ENCODE assay signal across 14 cellular contexts in the genomic region with DNA sequence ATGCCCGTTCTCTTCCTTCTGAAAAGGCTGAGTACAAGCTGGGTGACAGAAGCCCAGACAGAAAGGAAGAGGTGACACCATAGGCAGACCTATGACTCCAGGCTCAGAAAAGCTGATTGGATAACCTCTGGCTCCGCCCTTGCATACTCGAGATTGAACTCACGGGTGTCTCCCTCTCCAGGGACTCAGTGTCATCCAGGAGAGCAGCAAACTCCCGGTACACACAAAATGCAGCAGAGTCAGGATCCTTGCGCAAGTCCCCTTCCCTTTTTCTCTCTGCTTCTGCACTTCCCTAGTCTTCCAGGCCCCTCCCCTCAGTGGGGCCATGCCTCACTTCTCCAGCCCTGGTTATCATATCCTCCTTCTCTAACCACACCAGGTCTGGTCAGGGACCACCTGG. TPM values are rescaled to one million over a fixed set of nuclear protein-coding genes. Genes with fewer than 3 reads are reported as not detected.
DNase-seq lines count a peak whose midpoint lies in the region; ATAC-seq lines count a peak whose summit lies in the region.
"Had no signal": no experiment of that assay in that cellular context is flagged by ENCODE, and none has a peak within 500 bp of the region (broad histone marks: within the 10 kb centered on the region; RNA-seq: fewer than 3 reads in every experiment).

No MANE protein-coding gene starts in this region.

- H2BK5ac ChIP-seq in trophoblast cell (ENCODE audit: low read depth, low read length, poor library complexity) = no peak overlapping the region

- H3K4me3 ChIP-seq in trophoblast cell (ENCODE audit: low read depth, low read length) = no peak overlapping the region
- H3K4me3 ChIP-seq: Peyer's patch, tibial nerve had no signal

- H3K27ac Mint-ChIP-seq in T-helper 1 cell treated with Interleukin-12 subunit alpha and Interleukin-12 subunit beta and Interleukin-4 antibody, amounts not matched to agents 30 μg/mL and 1 μg/mL, for 36 hours = no peak overlapping the region
- H3K27ac Mint-ChIP-seq in activated T-helper 2 cell treated with anti-CD3 and anti-CD28 coated beads, Interferon-gamma antibody, Interleukin-2, Interleukin-4, amounts not matched to agents 10 μg/mL and 5 μg/mL and 100 μg/mL, durations not matched to agents 14 hours and 24 hours and 36 hours = no peak overlapping the region

- H3K18ac ChIP-seq in trophoblast cell (ENCODE audit: low read length) = no peak overlapping the region

- no peaks in the 10 kb centered on the region for H3K36me3 Mint-ChIP-seq in T-helper 1 cell treated with Interleukin-12 subunit alpha and Interleukin-12 subunit beta and Interleukin-4 antibody, amounts not matched to agents 30 μg/mL and 1 μg/mL, for 36 hours (ENCODE audit: low read depth)
- H3K36me3 Mint-ChIP-seq in activated T-helper 2 cell treated with anti-CD3 and anti-CD28 coated beads, Interferon-gamma antibody, Interleukin-2, Interleukin-4, amounts not matched to agents 10 μg/mL and 5 μg/mL and 100 μg/mL, durations not matched to agents 14 hours and 24 hours and 36 hours (ENCODE audit: low read depth) = no peaks in the 10 kb centered on the region

- peaks cover 6 to 10% of the 10 kb centered on the region in 2 experiments for H3K4me1 ChIP-seq in trophoblast cell (ENCODE audit: control insufficient read depth in 1 of 2, insufficient read depth in 2 of 2, low read length in 2 of 2)

- H3K36me3 ChIP-seq in trophoblast cell (ENCODE audit: control insufficient read depth in 1 of 2, insufficient read depth in 2 of 2, low read length in 2 of 2) = no peaks in the 10 kb centered on the region
- H3K36me3 ChIP-seq: Peyer's patch, tibial nerve had no signal

- H3K9me3 Mint-ChIP-seq in T-helper 1 cell treated with Interleukin-12 subunit alpha and Interleukin-12 subunit beta and Interleukin-4 antibody, amounts not matched to agents 30 μg/mL and 1 μg/mL, for 36 hours = no peaks in the 10 kb centered on the region
- H3K9me3 Mint-ChIP-seq in activated T-helper 2 cell treated with anti-CD3 and anti-CD28 coated beads, Interferon-gamma antibody, Interleukin-2, Interleukin-4, amounts not matched to agents 10 μg/mL and 5 μg/mL and 100 μg/mL, durations not matched to agents 14 hours and 24 hours and 36 hours = no peaks in the 10 kb centered on the region

- H3K9ac ChIP-seq in trophoblast cell (ENCODE audit: low read length) = no peak overlapping the region

- peaks cover under 1% of the 10 kb centered on the region for H3K9me3 ChIP-seq in trophoblast cell (ENCODE audit: insufficient read depth, low read depth, low read length)
- H3K9me3 ChIP-seq: Peyer's patch, tibial nerve had no signal

- H3K79me1 ChIP-seq in trophoblast cell (ENCODE audit: low read length) = no peaks in the 10 kb centered on the region

- H3K23ac ChIP-seq in trophoblast cell (ENCODE audit: low read length) = no peak overlapping the region

- no peak overlapping the region for H4K8ac ChIP-seq in trophoblast cell (ENCODE audit: low read depth, low read length)

- no CpG with 5 or more reads among the region's 6 CpGs for WGBS in trophoblast cell (ENCODE audit: extremely low coverage, insufficient coverage, insufficient read length)

- ATAC-seq in HG03521 (IDR thresholded peaks at IDR 0.05; ENCODE audit: unreplicated experiment) (no peak), GM19467 (IDR thresholded peaks at IDR 0.05; ENCODE audit: unreplicated experiment) (no peak)

- H4K12ac ChIP-seq in trophoblast cell (ENCODE audit: low read depth, low read length) = no peak overlapping the region

- DNase-seq in T-helper 1 cell (no peak), NAMALWA (ENCODE audit: low spot score) (peak; percentile 26), trophoblast cell (peak; percentile 42 to 46)
- DNase-seq in activated T-helper 2 cell treated with anti-CD3 and anti-CD28 coated beads, Interferon-gamma antibody, Interleukin-2, Interleukin-4, amounts not matched to agents 10 μg/mL and 5 μg/mL and 100 μg/mL, durations not matched to agents 14 hours and 24 hours and 36 hours (ENCODE audit: low spot score) = no peak
- DNase-seq in activated T-cell treated with anti-CD3 and anti-CD28 coated beads, Interleukin-2, amount 50 U/mL, for 48 hours = no peak
- DNase-seq: activated CD4-positive, alpha-beta T cell treated with anti-CD3 and anti-CD28 coated beads, Interleukin-2, amount 50 U/mL, for 48 hours; erythroblast; occipital lobe had no signal

- no peak overlapping the region for H2BK120ac ChIP-seq in trophoblast cell (ENCODE audit: insufficient read depth, low read length, poor library complexity)

- intact Hi-C loops in activated T-helper 2 cell treated with anti-CD3 and anti-CD28 coated beads, Interferon-gamma antibody, Interleukin-2, Interleukin-4, amounts not matched to agents 10 μg/mL and 5 μg/mL and 100 μg/mL, durations not matched to agents 14 hours and 24 hours and 36 hours (cut with micrococcal nuclease) = loop anchor here (10.0 kb wide), 1 partner anchor 338 kb away; no protein-coding TSS in a partner anchor

- H3K4me2 ChIP-seq in trophoblast cell (ENCODE audit: low read length) = no peak overlapping the region

- H3K27me3 Mint-ChIP-seq in T-helper 1 cell treated with Interleukin-12 subunit alpha and Interleukin-12 subunit beta and Interleukin-4 antibody, amounts not matched to agents 30 μg/mL and 1 μg/mL, for 36 hours (ENCODE audit: low read depth) = peaks cover 74% of the 10 kb centered on the region
- H3K27me3 Mint-ChIP-seq in activated T-helper 2 cell treated with anti-CD3 and anti-CD28 coated beads, Interferon-gamma antibody, Interleukin-2, Interleukin-4, amounts not matched to agents 10 μg/mL and 5 μg/mL and 100 μg/mL, durations not matched to agents 14 hours and 24 hours and 36 hours (ENCODE audit: low read depth) = peaks cover 61% of the 10 kb centered on the region

- no peak overlapping the region for H4K91ac ChIP-seq in trophoblast cell (ENCODE audit: low read depth, low read length)

- no peak overlapping the region for H2AK5ac ChIP-seq in trophoblast cell (ENCODE audit: low read length)

- H3K4me3 Mint-ChIP-seq in T-helper 1 cell treated with Interleukin-12 subunit alpha and Interleukin-12 subunit beta and Interleukin-4 antibody, amounts not matched to agents 30 μg/mL and 1 μg/mL, for 36 hours = peak overlapping the region; percentile 30
- peak overlapping the region; percentile 60 for H3K4me3 Mint-ChIP-seq in activated T-helper 2 cell treated with anti-CD3 and anti-CD28 coated beads, Interferon-gamma antibody, Interleukin-2, Interleukin-4, amounts not matched to agents 10 μg/mL and 5 μg/mL and 100 μg/mL, durations not matched to agents 14 hours and 24 hours and 36 hours (ENCODE audit: low read depth)

- peaks cover 12% of the 10 kb centered on the region for H3K4me1 Mint-ChIP-seq in T-helper 1 cell treated with Interleukin-12 subunit alpha and Interleukin-12 subunit beta and Interleukin-4 antibody, amounts not matched to agents 30 μg/mL and 1 μg/mL, for 36 hours (ENCODE audit: low read depth)
- peaks cover 6% of the 10 kb centered on the region for H3K4me1 Mint-ChIP-seq in activated T-helper 2 cell treated with anti-CD3 and anti-CD28 coated beads, Interferon-gamma antibody, Interleukin-2, Interleukin-4, amounts not matched to agents 10 μg/mL and 5 μg/mL and 100 μg/mL, durations not matched to agents 14 hours and 24 hours and 36 hours (ENCODE audit: low read depth)

- no peak overlapping the region for H3K4ac ChIP-seq in trophoblast cell (ENCODE audit: low read depth, low read length)

- H3K79me2 ChIP-seq in trophoblast cell (ENCODE audit: control insufficient read depth, insufficient read depth, low read length, poor library complexity) = no peaks in the 10 kb centered on the region

- H3K27ac ChIP-seq in trophoblast cell (ENCODE audit: low read depth, low read length) = no peak overlapping the region
- H3K27ac ChIP-seq: Peyer's patch, tibial nerve had no signal

- H2BK12ac ChIP-seq in trophoblast cell (ENCODE audit: low read length) = no peak overlapping the region

- no peak overlapping the region for H3K14ac ChIP-seq in trophoblast cell (ENCODE audit: low read length)

- H2AFZ ChIP-seq in trophoblast cell (ENCODE audit: insufficient read depth, low read length, poor library complexity) = no peak overlapping the region

- H3K27me3 ChIP-seq in trophoblast cell (ENCODE audit: insufficient read depth, low read length) = peaks cover 7% of the 10 kb centered on the region
- H3K27me3 ChIP-seq: Peyer's patch had no signal

RNA-seq across cellular contexts. Expression of a gene that starts 9.8 kb away (rescaled TPM):
- total RNA-seq in activated T-helper 2 cell treated with anti-CD3 and anti-CD28 coated beads, Interferon-gamma antibody, Interleukin-2, Interleukin-4, amounts not matched to agents 10 μg/mL and 5 μg/mL and 100 μg/mL, durations not matched to agents 14 hours and 24 hours and 36 hours = 0.30 and 0.32 TPM in 2 replicates
- 0.04 and 0.06 TPM in 2 replicates for polyA plus RNA-seq in trophoblast cell (2013)

RNA-seq across cellular contexts. Expression of a gene that starts 33.6 kb away (rescaled TPM):
- 0.02 TPM in 1 of 2 replicates, not detected in the other for total RNA-seq in activated T-helper 2 cell treated with anti-CD3 and anti-CD28 coated beads, Interferon-gamma antibody, Interleukin-2, Interleukin-4, amounts not matched to agents 10 μg/mL and 5 μg/mL and 100 μg/mL, durations not matched to agents 14 hours and 24 hours and 36 hours
- not detected in 2 replicates for polyA plus RNA-seq in trophoblast cell (2013)

RNA-seq across cellular contexts. Expression of a gene that starts 56.0 kb away (rescaled TPM):
- 1.7 and 1.9 TPM in 2 replicates for total RNA-seq in activated T-helper 2 cell treated with anti-CD3 and anti-CD28 coated beads, Interferon-gamma antibody, Interleukin-2, Interleukin-4, amounts not matched to agents 10 μg/mL and 5 μg/mL and 100 μg/mL, durations not matched to agents 14 hours and 24 hours and 36 hours
- polyA plus RNA-seq in trophoblast cell (2013) = not detected in 2 replicates
- total RNA-seq: occipital lobe, Peyer's patch, tibial nerve had no signal
- polyA plus RNA-seq: keratinocyte had no signal

Comparison
In these comparisons a context has a peak if more than half of its experiments do, and no peak if none do; other contexts are left out.
1. DNase-seq: peak in NAMALWA (single experiment) and trophoblast cell (2 of 2); none in T-helper 1 cell (0 of 5), activated T-helper 2 cell treated with anti-CD3 and anti-CD28 coated beads, Interferon-gamma antibody, Interleukin-2, Interleukin-4, amounts not matched to agents 10 μg/mL and 5 μg/mL and 100 μg/mL, durations not matched to agents 14 hours and 24 hours and 36 hours (single experiment) and activated T-cell treated with anti-CD3 and anti-CD28 coated beads, Interleukin-2, amount 50 U/mL, for 48 hours (0 of 2).